Comparison of ENCODE assay signal across 7 cellular contexts in the genomic region with DNA sequence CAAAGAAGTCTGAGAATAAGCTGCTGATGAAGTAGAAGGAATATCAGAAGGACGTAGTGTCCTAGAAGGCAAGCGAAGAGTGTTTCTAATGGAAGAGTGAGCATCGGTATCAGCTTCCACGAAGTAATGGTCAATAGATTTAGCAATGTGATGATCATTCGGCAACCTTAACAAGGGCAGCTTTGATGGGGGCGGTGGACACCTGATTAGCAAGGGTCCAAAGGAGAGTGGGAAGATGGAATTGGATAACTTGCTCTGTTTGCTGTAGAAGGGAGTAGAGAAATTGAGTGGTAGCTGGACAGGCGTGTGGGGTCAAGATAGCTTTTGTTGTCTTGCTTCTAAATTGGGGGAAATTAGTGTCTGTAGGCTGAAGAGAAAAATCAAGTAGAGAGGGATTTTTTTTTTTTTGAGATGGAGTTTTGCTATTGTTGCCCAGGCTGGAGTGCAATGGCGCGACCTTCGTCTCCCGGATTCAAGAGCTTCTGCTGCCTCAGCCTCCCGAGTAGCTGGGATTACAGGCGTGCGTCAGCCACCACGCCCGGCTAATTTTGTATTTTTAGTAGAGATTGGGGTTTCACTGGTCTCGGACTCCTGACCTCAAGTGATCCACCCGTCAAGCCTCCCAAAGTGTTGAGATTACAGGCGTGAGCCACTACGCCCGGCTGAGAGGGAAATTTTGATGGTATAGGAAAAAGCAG. TPM values are rescaled to one million over a fixed set of nuclear protein-coding genes. Genes with fewer than 3 reads are reported as not detected.
A peak's percentile ranks its signal among the peaks of the same experiment; 100 is the strongest.
DNase-seq lines count a peak whose midpoint lies in the region; ATAC-seq and TF ChIP-seq lines count a peak whose summit lies in the region.
"Had no signal": no experiment of that assay in that cellular context is flagged by ENCODE, and none has a peak within 500 bp of the region (broad histone marks: within the 10 kb centered on the region; RNA-seq: fewer than 3 reads in every experiment).

No MANE protein-coding gene starts in this region.

- peak overlapping the region; percentile 86 to 93 (median 90) for H3K27ac ChIP-seq in transverse colon

- peaks cover 2% of the 10 kb centered on the region for H3K4me1 Mint-ChIP-seq in activated T-cell treated with anti-CD3 and anti-CD28 coated beads, Interleukin-2, amount 50 U/mL, for 4 hours (ENCODE audit: low read depth)
- no peaks in the 10 kb centered on the region for H3K4me1 Mint-ChIP-seq in activated T-helper 1 cell treated with anti-CD3 and anti-CD28 coated beads, Interleukin-12 subunit alpha, Interleukin-12 subunit beta, Interleukin-2, Interleukin-4 antibody, amounts not matched to agents 30 ng/mL and 10 ng/mL and 1 ng/mL, durations not matched to agents 14 hours and 24 hours and 36 hours (ENCODE audit: low read depth)

- H3K27me3 Mint-ChIP-seq in activated T-cell treated with anti-CD3 and anti-CD28 coated beads, Interleukin-2, amount 50 U/mL, for 4 hours (ENCODE audit: low read depth), result no peaks in the 10 kb centered on the region
- peaks cover 11% of the 10 kb centered on the region for H3K27me3 Mint-ChIP-seq in activated T-helper 1 cell treated with anti-CD3 and anti-CD28 coated beads, Interleukin-12 subunit alpha, Interleukin-12 subunit beta, Interleukin-2, Interleukin-4 antibody, amounts not matched to agents 30 ng/mL and 10 ng/mL and 1 ng/mL, durations not matched to agents 14 hours and 24 hours and 36 hours (ENCODE audit: insufficient read depth)

- no peak for TF ChIP-seq EP300 in transverse colon (IDR thresholded peaks at IDR 0.05; ENCODE audit: low read depth)

- WGBS in transverse colon (ENCODE audit: low coverage in 1 of 2), 2 donors, result 27 to 68% methylated on average over 6 to 21 of the region's 21 CpGs

- H3K4me3 ChIP-seq in fibroblast of the aortic adventitia (ENCODE audit: low read depth, low read length) (peak overlapping the region; percentile 53), transverse colon (peak overlapping the region in 2 of 4 donors; percentile 19 to 32)

- H3K4me1 ChIP-seq in transverse colon, result peaks cover 7 to 27% (median 19%) of the 10 kb centered on the region in 4 donors

- no peak overlapping the region for H3K4me3 Mint-ChIP-seq in activated T-cell treated with anti-CD3 and anti-CD28 coated beads, Interleukin-2, amount 50 U/mL, for 4 hours
- no peak overlapping the region for H3K4me3 Mint-ChIP-seq in activated T-helper 1 cell treated with anti-CD3 and anti-CD28 coated beads, Interleukin-12 subunit alpha, Interleukin-12 subunit beta, Interleukin-2, Interleukin-4 antibody, amounts not matched to agents 30 ng/mL and 10 ng/mL and 1 ng/mL, durations not matched to agents 14 hours and 24 hours and 36 hours

- TF ChIP-seq POLR2A in transverse colon (IDR thresholded peaks at IDR 0.05), result no peak

- no peaks in the 10 kb centered on the region for H3K9me3 Mint-ChIP-seq in activated T-cell treated with anti-CD3 and anti-CD28 coated beads, Interleukin-2, amount 50 U/mL, for 4 hours
- no peaks in the 10 kb centered on the region for H3K9me3 Mint-ChIP-seq in activated T-helper 1 cell treated with anti-CD3 and anti-CD28 coated beads, Interleukin-12 subunit alpha, Interleukin-12 subunit beta, Interleukin-2, Interleukin-4 antibody, amounts not matched to agents 30 ng/mL and 10 ng/mL and 1 ng/mL, durations not matched to agents 14 hours and 24 hours and 36 hours

- peaks cover 8% of the 10 kb centered on the region for H3K36me3 Mint-ChIP-seq in activated T-cell treated with anti-CD3 and anti-CD28 coated beads, Interleukin-2, amount 50 U/mL, for 4 hours (ENCODE audit: insufficient read depth)
- peaks cover 19% of the 10 kb centered on the region for H3K36me3 Mint-ChIP-seq in activated T-helper 1 cell treated with anti-CD3 and anti-CD28 coated beads, Interleukin-12 subunit alpha, Interleukin-12 subunit beta, Interleukin-2, Interleukin-4 antibody, amounts not matched to agents 30 ng/mL and 10 ng/mL and 1 ng/mL, durations not matched to agents 14 hours and 24 hours and 36 hours (ENCODE audit: low read depth)

- H3K9me3 ChIP-seq in transverse colon, result no peaks in the 10 kb centered on the region

- TF ChIP-seq CTCF in fibroblast of the aortic adventitia (IDR thresholded peaks at IDR 0.05; ENCODE audit: insufficient read depth, low read length), result no peak
- no peak for TF ChIP-seq CTCF in transverse colon (IDR thresholded peaks at IDR 0.05)
- no peak for TF ChIP-seq CTCF in omental fat pad (IDR thresholded peaks at IDR 0.05)

- peaks cover 0 to 31% (median 14%) of the 10 kb centered on the region in 4 donors for H3K36me3 ChIP-seq in transverse colon

- H3K27ac Mint-ChIP-seq in activated T-helper 1 cell treated with anti-CD3 and anti-CD28 coated beads, Interleukin-12 subunit alpha, Interleukin-12 subunit beta, Interleukin-2, Interleukin-4 antibody, amounts not matched to agents 30 ng/mL and 10 ng/mL and 1 ng/mL, durations not matched to agents 14 hours and 24 hours and 36 hours, result no peak overlapping the region

- ATAC-seq in activated T-cell treated with anti-CD3 and anti-CD28 coated beads, Interleukin-2, amount 50 U/mL, for 4 hours, result no peak
- no peak for ATAC-seq in omental fat pad (ENCODE audit: low FRiP score)

- in situ Hi-C loops in transverse colon (cut with MboI; ENCODE audit: low pct_ligation_motif_present in 1 of 4, low pct_unique_long_range_greater_than_20kb in 1 of 4, low sequenced_read_pairs in 3 of 4), result loop anchor here in 1 of 4 donors (25.0 kb wide), 1 partner anchor 900 kb away; a partner anchor contains a TSS

- DNase-seq in activated T-cell treated with anti-CD3 and anti-CD28 coated beads, Interleukin-2, amount 50 U/mL, for 1 hour, result peak; percentile 22
- no peak for DNase-seq in activated T-cell treated with anti-CD3 and anti-CD28 coated beads, Interleukin-2, amount 50 U/mL, for 4 hours
- DNase-seq in fibroblast of the aortic adventitia (ENCODE audit: low read depth) (no peak), transverse colon (no peak), omental fat pad (ENCODE audit: low spot score) (no peak)
- no peak for DNase-seq in activated T-helper 1 cell treated with anti-CD3 and anti-CD28 coated beads, Interleukin-12 subunit alpha, Interleukin-12 subunit beta, Interleukin-2, Interleukin-4 antibody, amounts not matched to agents 30 ng/mL and 10 ng/mL and 1 ng/mL, durations not matched to agents 14 hours and 24 hours and 36 hours (ENCODE audit: low spot score)

- H3K27me3 ChIP-seq in transverse colon, result no peaks in the 10 kb centered on the region

- intact Hi-C loops in transverse colon (cut with DNase I; ENCODE audit: low total_unique reads), result no loop called here
- intact Hi-C loops in activated T-helper 1 cell treated with anti-CD3 and anti-CD28 coated beads, Interleukin-12 subunit alpha, Interleukin-12 subunit beta, Interleukin-2, Interleukin-4 antibody, amounts not matched to agents 30 ng/mL and 10 ng/mL and 1 ng/mL, durations not matched to agents 14 hours and 24 hours and 36 hours (cut with micrococcal nuclease), result loop anchor here (1.0 to 10.0 kb wide), 5 partner anchors 11 to 297 kb away; a partner anchor contains a TSS

RNA-seq across cellular contexts. Expression of a gene that starts 13.9 kb away (rescaled TPM):
- total RNA-seq in activated T-cell treated with anti-CD3 and anti-CD28 coated beads, Interleukin-2, amount 50 U/mL, for 4 hours, result 1 to 10 TPM; 1.2 to 1.7 (median 1.4) TPM
- total RNA-seq in fibroblast of the aortic adventitia (ENCODE audit: low replicate concordance) (0.09 TPM in 1 of 2 replicates, not detected in the other), transverse colon (not detected), omental fat pad (under 1 TPM in 1 of 4 donors, not detected in 3; 0.46 TPM)
- 0.88 and 1.8 TPM in 2 replicates for total RNA-seq in activated T-helper 1 cell treated with anti-CD3 and anti-CD28 coated beads, Interleukin-12 subunit alpha, Interleukin-12 subunit beta, Interleukin-2, Interleukin-4 antibody, amounts not matched to agents 30 ng/mL and 10 ng/mL and 1 ng/mL, durations not matched to agents 14 hours and 24 hours and 36 hours

RNA-seq across cellular contexts. Expression of a gene that starts 14.4 kb away (rescaled TPM):
- 10 to 100 TPM; 30.4 to 36.9 (median 36.7) TPM for total RNA-seq in activated T-cell treated with anti-CD3 and anti-CD28 coated beads, Interleukin-2, amount 50 U/mL, for 4 hours
- total RNA-seq in fibroblast of the aortic adventitia (ENCODE audit: low replicate concordance), result 1.6 and 12.7 TPM in 2 replicates
- total RNA-seq in transverse colon, result 100 to 1,000 TPM in 2 of 4 donors, 10 to 100 TPM in 2; 55.9 to 211 (median 109) TPM
- total RNA-seq in activated T-helper 1 cell treated with anti-CD3 and anti-CD28 coated beads, Interleukin-12 subunit alpha, Interleukin-12 subunit beta, Interleukin-2, Interleukin-4 antibody, amounts not matched to agents 30 ng/mL and 10 ng/mL and 1 ng/mL, durations not matched to agents 14 hours and 24 hours and 36 hours, result 36.9 and 37.4 TPM in 2 replicates
- total RNA-seq in omental fat pad, result 100 to 1,000 TPM in 2 of 4 donors, 10 to 100 TPM in 2; 78.8 to 169 (median 122) TPM

RNA-seq across cellular contexts. Expression of a gene that starts 19.5 kb away (rescaled TPM):
- total RNA-seq in activated T-cell treated with anti-CD3 and anti-CD28 coated beads, Interleukin-2, amount 50 U/mL, for 4 hours, result not detected
- 0.09 TPM in 1 of 2 replicates, not detected in the other for total RNA-seq in fibroblast of the aortic adventitia (ENCODE audit: low replicate concordance)
- under 1 TPM in 1 of 4 donors, not detected in 3; 0.79 TPM for total RNA-seq in transverse colon
- 0.10 TPM in 1 of 2 replicates, not detected in the other for total RNA-seq in activated T-helper 1 cell treated with anti-CD3 and anti-CD28 coated beads, Interleukin-12 subunit alpha, Interleukin-12 subunit beta, Interleukin-2, Interleukin-4 antibody, amounts not matched to agents 30 ng/mL and 10 ng/mL and 1 ng/mL, durations not matched to agents 14 hours and 24 hours and 36 hours
- total RNA-seq in omental fat pad, result under 1 TPM in 2 of 4 donors, not detected in 2; 0.09 to 0.24 TPM
- total RNA-seq: T-helper 2 cell treated with Interferon-gamma antibody and Interleukin-4, amounts not matched to agents 100 ng/mL and 5 ng/mL, for 36 hours had no signal

RNA-seq across cellular contexts. Expression of a gene that starts 25.0 kb away (rescaled TPM):
- 10 to 100 TPM; 49.6 to 67.5 (median 59.7) TPM for total RNA-seq in activated T-cell treated with anti-CD3 and anti-CD28 coated beads, Interleukin-2, amount 50 U/mL, for 4 hours
- total RNA-seq in fibroblast of the aortic adventitia (ENCODE audit: low replicate concordance), result 5.2 and 6.0 TPM in 2 replicates
- total RNA-seq in transverse colon, result 10 to 100 TPM; 20.9 to 49.4 (median 30.1) TPM
- 54.7 and 55.9 TPM in 2 replicates for total RNA-seq in activated T-helper 1 cell treated with anti-CD3 and anti-CD28 coated beads, Interleukin-12 subunit alpha, Interleukin-12 subunit beta, Interleukin-2, Interleukin-4 antibody, amounts not matched to agents 30 ng/mL and 10 ng/mL and 1 ng/mL, durations not matched to agents 14 hours and 24 hours and 36 hours
- total RNA-seq in omental fat pad, result 10 to 100 TPM; 16.8 to 42.1 (median 21.2) TPM

RNA-seq across cellular contexts. Expression of a gene that starts 38.4 kb away (rescaled TPM):
- 10 to 100 TPM; 11.9 to 18.6 (median 18.1) TPM for total RNA-seq in activated T-cell treated with anti-CD3 and anti-CD28 coated beads, Interleukin-2, amount 50 U/mL, for 4 hours
- total RNA-seq in fibroblast of the aortic adventitia (ENCODE audit: low replicate concordance), result 17.3 and 32.7 TPM in 2 replicates
- 10 to 100 TPM in 2 of 4 donors, 1 to 10 TPM in 2; 1.5 to 74.6 (median 18.3) TPM for total RNA-seq in transverse colon
- 19.3 and 20.8 TPM in 2 replicates for total RNA-seq in activated T-helper 1 cell treated with anti-CD3 and anti-CD28 coated beads, Interleukin-12 subunit alpha, Interleukin-12 subunit beta, Interleukin-2, Interleukin-4 antibody, amounts not matched to agents 30 ng/mL and 10 ng/mL and 1 ng/mL, durations not matched to agents 14 hours and 24 hours and 36 hours
- 10 to 100 TPM; 10.9 to 78.4 (median 34.1) TPM for total RNA-seq in omental fat pad
